Comparison of ENCODE assay signal across 20 cellular contexts in the genomic region with DNA sequence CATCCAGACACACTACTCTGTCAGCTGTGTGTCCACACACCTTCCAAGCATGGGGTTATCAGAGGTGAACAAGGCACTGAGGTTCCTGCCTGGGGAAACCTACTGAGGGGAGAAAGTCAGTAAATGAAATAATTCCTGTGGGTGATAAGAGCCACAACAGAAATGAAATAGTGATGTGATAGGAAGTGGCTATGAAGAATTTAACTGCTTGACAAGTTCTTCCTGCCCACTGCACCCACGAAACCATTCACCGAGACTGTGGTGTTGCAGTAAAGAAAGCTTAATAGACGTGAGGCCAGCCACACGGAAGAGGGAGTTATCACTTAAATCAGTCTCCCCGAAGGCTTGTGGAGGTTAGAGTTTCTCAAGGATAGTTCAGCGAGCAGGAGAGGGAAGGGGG.
DNase-seq lines count a peak whose midpoint lies in the region; ATAC-seq and TF ChIP-seq lines count a peak whose summit lies in the region.
"Had no signal": no experiment of that assay in that cellular context is flagged by ENCODE, and none has a peak within 500 bp of the region (broad histone marks: within the 10 kb centered on the region; RNA-seq: fewer than 3 reads in every experiment).

No MANE protein-coding gene starts in this region.

- peaks cover 7% of the 10 kb centered on the region for H3K4me1 Mint-ChIP-seq in activated CD8-positive, alpha-beta T cell treated with anti-CD3 and anti-CD28 coated beads, Interleukin-2, amount 10 ng/mL, durations not matched to agents 7 days and 5 days (ENCODE audit: low read depth)
- H3K4me1 Mint-ChIP-seq in activated CD8-positive, alpha-beta T cell treated with anti-CD3 and anti-CD28 coated beads for 36 hours (ENCODE audit: low read depth): no peaks in the 10 kb centered on the region
- peaks cover 3% of the 10 kb centered on the region for H3K4me1 Mint-ChIP-seq in activated CD8-positive, alpha-beta memory T cell treated with anti-CD3 and anti-CD28 coated beads, Interleukin-2, amount 10 ng/mL, durations not matched to agents 7 days and 5 days
- H3K4me1 Mint-ChIP-seq: CD4-positive, CD25-positive, alpha-beta regulatory T cell; CD8-positive, alpha-beta memory T cell had no signal

- H3K27ac Mint-ChIP-seq in activated CD8-positive, alpha-beta T cell treated with anti-CD3 and anti-CD28 coated beads, Interleukin-2, amount 10 ng/mL, durations not matched to agents 7 days and 5 days: peak overlapping the region; percentile 14
- H3K27ac Mint-ChIP-seq in activated CD8-positive, alpha-beta T cell treated with anti-CD3 and anti-CD28 coated beads for 36 hours: no peak overlapping the region
- no peak overlapping the region for H3K27ac Mint-ChIP-seq in activated CD8-positive, alpha-beta memory T cell treated with anti-CD3 and anti-CD28 coated beads, Interleukin-2, amount 10 ng/mL, durations not matched to agents 7 days and 5 days
- H3K27ac Mint-ChIP-seq: CD8-positive, alpha-beta memory T cell had no signal

- H3K27ac ChIP-seq in right cardiac atrium (ENCODE audit: low read length) (no peak overlapping the region), right atrium auricular region (no peak overlapping the region)
- H3K27ac ChIP-seq: 22Rv1, GM23248, HL-60 had no signal

- CTCF ChIA-PET in activated CD8-positive, alpha-beta T cell treated with anti-CD3 and anti-CD28 coated beads, Interleukin-2, amount 10 ng/mL, durations not matched to agents 7 days and 5 days (lab: Charles Lee): no interaction called here
- CTCF ChIA-PET in activated CD8-positive, alpha-beta T cell treated with anti-CD3 and anti-CD28 coated beads for 36 hours (lab: Charles Lee): no interaction called here
- CTCF ChIA-PET in activated CD8-positive, alpha-beta memory T cell treated with anti-CD3 and anti-CD28 coated beads, Interleukin-2, amount 10 ng/mL, durations not matched to agents 7 days and 5 days (lab: Charles Lee): no interaction called here

- no peak overlapping the region for H3K4me3 ChIP-seq in right cardiac atrium (ENCODE audit: low read length)
- no peak overlapping the region for H3K4me3 ChIP-seq in right atrium auricular region
- H3K4me3 ChIP-seq: GM23248, HAP-1 had no signal

- no peak for DNase-seq in activated CD8-positive, alpha-beta T cell treated with anti-CD3 and anti-CD28 coated beads, Interleukin-2, amount 10 ng/mL, durations not matched to agents 7 days and 5 days
- DNase-seq in activated CD8-positive, alpha-beta T cell treated with anti-CD3 and anti-CD28 coated beads for 36 hours: no peak
- DNase-seq in NCI-H226 (peak; percentile 56), kidney tubule cell (ENCODE audit: low spot score) (peak; percentile 66), right cardiac atrium (no peak), right atrium auricular region (ENCODE audit: low spot score) (no peak), left lobe of liver (ENCODE audit: low spot score) (no peak)
- no peak for DNase-seq in activated CD8-positive, alpha-beta memory T cell treated with anti-CD3 and anti-CD28 coated beads, Interleukin-2, amount 10 ng/mL, durations not matched to agents 7 days and 5 days
- DNase-seq: C1 segment of cervical spinal cord; CD4-positive, CD25-positive, alpha-beta regulatory T cell; CD8-positive, alpha-beta memory T cell; COR-L47; DMS 273 treated with DMSO at 0.1 percent for 48 hours; DMS53; DND-41; EL; GM23248 had no signal

- ATAC-seq in activated CD8-positive, alpha-beta T cell treated with anti-CD3 and anti-CD28 coated beads, Interleukin-2, amount 10 ng/mL, durations not matched to agents 7 days and 5 days: no peak
- ATAC-seq in activated CD8-positive, alpha-beta T cell treated with anti-CD3 and anti-CD28 coated beads for 36 hours: no peak
- ATAC-seq in right cardiac atrium (no peak), left lobe of liver (no peak)
- no peak for ATAC-seq in activated CD8-positive, alpha-beta memory T cell treated with anti-CD3 and anti-CD28 coated beads, Interleukin-2, amount 10 ng/mL, durations not matched to agents 7 days and 5 days

- H3K27me3 Mint-ChIP-seq in activated CD8-positive, alpha-beta T cell treated with anti-CD3 and anti-CD28 coated beads, Interleukin-2, amount 10 ng/mL, durations not matched to agents 7 days and 5 days (ENCODE audit: low read depth): no peaks in the 10 kb centered on the region
- H3K27me3 Mint-ChIP-seq in activated CD8-positive, alpha-beta T cell treated with anti-CD3 and anti-CD28 coated beads for 36 hours: peaks cover 1% of the 10 kb centered on the region
- H3K27me3 Mint-ChIP-seq in activated CD8-positive, alpha-beta memory T cell treated with anti-CD3 and anti-CD28 coated beads, Interleukin-2, amount 10 ng/mL, durations not matched to agents 7 days and 5 days: no peaks in the 10 kb centered on the region
- H3K27me3 Mint-ChIP-seq: CD4-positive, CD25-positive, alpha-beta regulatory T cell had no signal

- H3K36me3 ChIP-seq in right atrium auricular region: no peaks in the 10 kb centered on the region
- H3K36me3 ChIP-seq: HAP-1 had no signal

- H3K4me1 ChIP-seq in right cardiac atrium (ENCODE audit: control insufficient read depth, insufficient read depth, low read length) (peaks cover 4% of the 10 kb centered on the region), right atrium auricular region (peaks cover 0 to 9% of the 10 kb centered on the region in 2 donors)
- H3K4me1 ChIP-seq: HAP-1 had no signal

- 49% methylated on average over 6 of the region's 6 CpGs for WGBS in right cardiac atrium

- no peaks in the 10 kb centered on the region for H3K36me3 Mint-ChIP-seq in activated CD8-positive, alpha-beta T cell treated with anti-CD3 and anti-CD28 coated beads, Interleukin-2, amount 10 ng/mL, durations not matched to agents 7 days and 5 days (ENCODE audit: low read depth)
- no peaks in the 10 kb centered on the region for H3K36me3 Mint-ChIP-seq in activated CD8-positive, alpha-beta T cell treated with anti-CD3 and anti-CD28 coated beads for 36 hours (ENCODE audit: low read depth)
- H3K36me3 Mint-ChIP-seq in activated CD8-positive, alpha-beta memory T cell treated with anti-CD3 and anti-CD28 coated beads, Interleukin-2, amount 10 ng/mL, durations not matched to agents 7 days and 5 days: no peaks in the 10 kb centered on the region
- H3K36me3 Mint-ChIP-seq: CD4-positive, CD25-positive, alpha-beta regulatory T cell; CD8-positive, alpha-beta memory T cell had no signal

- H3K9me3 ChIP-seq in right cardiac atrium (ENCODE audit: control insufficient read depth, low read length) (no peaks in the 10 kb centered on the region), right atrium auricular region (no peaks in the 10 kb centered on the region)
- H3K9me3 ChIP-seq: HAP-1 had no signal

- intact Hi-C loops in activated CD8-positive, alpha-beta T cell treated with anti-CD3 and anti-CD28 coated beads for 36 hours (cut with micrococcal nuclease): no loop called here
- intact Hi-C loops in right cardiac atrium (cut with DNase I): no loop called here

- no peaks in the 10 kb centered on the region for H3K27me3 ChIP-seq in right cardiac atrium (ENCODE audit: control insufficient read depth, insufficient read depth)
- no peaks in the 10 kb centered on the region for H3K27me3 ChIP-seq in right atrium auricular region

- POLR2A ChIA-PET in activated CD8-positive, alpha-beta T cell treated with anti-CD3 and anti-CD28 coated beads, Interleukin-2, amount 10 ng/mL, durations not matched to agents 7 days and 5 days (lab: Charles Lee): no interaction called here
- POLR2A ChIA-PET in activated CD8-positive, alpha-beta T cell treated with anti-CD3 and anti-CD28 coated beads for 36 hours (lab: Charles Lee): no interaction called here

- TF ChIP-seq CTCF in activated CD8-positive, alpha-beta T cell treated with anti-CD3 and anti-CD28 coated beads for 36 hours (IDR thresholded peaks at IDR 0.05): no peak
- TF ChIP-seq CTCF in right atrium auricular region (IDR thresholded peaks at IDR 0.05): no peak

- no peaks in the 10 kb centered on the region for H3K9me3 Mint-ChIP-seq in activated CD8-positive, alpha-beta T cell treated with anti-CD3 and anti-CD28 coated beads, Interleukin-2, amount 10 ng/mL, durations not matched to agents 7 days and 5 days (ENCODE audit: insufficient read depth)
- H3K9me3 Mint-ChIP-seq in activated CD8-positive, alpha-beta T cell treated with anti-CD3 and anti-CD28 coated beads for 36 hours: no peaks in the 10 kb centered on the region
- no peaks in the 10 kb centered on the region for H3K9me3 Mint-ChIP-seq in activated CD8-positive, alpha-beta memory T cell treated with anti-CD3 and anti-CD28 coated beads, Interleukin-2, amount 10 ng/mL, durations not matched to agents 7 days and 5 days (ENCODE audit: low read depth)

- no peak overlapping the region for H3K4me3 Mint-ChIP-seq in activated CD8-positive, alpha-beta T cell treated with anti-CD3 and anti-CD28 coated beads, Interleukin-2, amount 10 ng/mL, durations not matched to agents 7 days and 5 days
- H3K4me3 Mint-ChIP-seq in activated CD8-positive, alpha-beta T cell treated with anti-CD3 and anti-CD28 coated beads for 36 hours: no peak overlapping the region
- H3K4me3 Mint-ChIP-seq in activated CD8-positive, alpha-beta memory T cell treated with anti-CD3 and anti-CD28 coated beads, Interleukin-2, amount 10 ng/mL, durations not matched to agents 7 days and 5 days: no peak overlapping the region
- H3K4me3 Mint-ChIP-seq: CD4-positive, CD25-positive, alpha-beta regulatory T cell; CD8-positive, alpha-beta memory T cell had no signal

Comparison
In these comparisons a context has a peak if more than half of its experiments do, and no peak if none do; other contexts are left out.
1. DNase-seq: peak in NCI-H226 (single experiment) and kidney tubule cell (single experiment); none in activated CD8-positive, alpha-beta T cell treated with anti-CD3 and anti-CD28 coated beads, Interleukin-2, amount 10 ng/mL, durations not matched to agents 7 days and 5 days (single experiment), activated CD8-positive, alpha-beta T cell treated with anti-CD3 and anti-CD28 coated beads for 36 hours (single experiment), right cardiac atrium (0 of 3), right atrium auricular region (single experiment), activated CD8-positive, alpha-beta memory T cell treated with anti-CD3 and anti-CD28 coated beads, Interleukin-2, amount 10 ng/mL, durations not matched to agents 7 days and 5 days (single experiment) and left lobe of liver (single experiment).